10 cellular contexts compared by ENCODE assay signal in genomic region chr5:135031813-135032612, GRCh38. TPM values are rescaled to one million over a fixed set of nuclear protein-coding genes. Genes with fewer than 3 reads are reported as not detected.
DNase-seq lines count a peak whose midpoint lies in the region; ATAC-seq, FAIRE-seq and TF ChIP-seq lines count a peak whose summit lies in the region.
"Had no signal": no experiment of that assay in that cellular context is flagged by ENCODE, and none has a peak within 500 bp of the region (broad histone marks: within the 10 kb centered on the region; RNA-seq: fewer than 3 reads in every experiment).

No MANE protein-coding gene starts in this region.

- H3F3A ChIP-seq in neural progenitor cell (ENCODE audit: low read depth), result peaks cover 51% of the 10 kb centered on the region

- H3K9me3 ChIP-seq in H1 (ENCODE audit: insufficient read depth in 2 of 2, low read depth in 1 of 2, low read length in 1 of 2), result no peaks in the 10 kb centered on the region; a peak in 1 of 4 replicates
- H3K9me3 ChIP-seq in neural progenitor cell (ENCODE audit: low read depth), result no peaks in the 10 kb centered on the region

- CTCF ChIA-PET in H1 (lab: Charles Lee; ENCODE audit: partially characterized antibody), result interaction anchor here (1.0 to 2.0 kb wide), 6 partner anchors 8 to 142 kb away, joined by 3 to 7 read pairs (median 4); partner anchors contain the start of gene PCBD2

- no peak overlapping the region for H4K91ac ChIP-seq in H1 (replicated peaks; ENCODE audit: insufficient read length, low read length)

- no peak for TF ChIP-seq POLR2A in H1 (IDR thresholded peaks at IDR 0.05; ENCODE audit: control extremely low read depth in 1 of 2, low read depth in 2 of 2, low read length in 2 of 2)

- peak overlapping the region; percentile 61 for H3K27ac Mint-ChIP-seq in neural progenitor cell

- TF ChIP-seq CTCF in H1 (IDR thresholded peaks at IDR 0.05; ENCODE audit: control extremely low read depth in 1 of 3, insufficient read depth in 1 of 3, low read depth in 1 of 3, low read length in 3 of 3), result no peak
- TF ChIP-seq CTCF in neural progenitor cell (IDR thresholded peaks at IDR 0.05), result no peak

- WGBS in H1 (ENCODE audit: extremely low coverage in 1 of 2, insufficient coverage in 1 of 2, insufficient read length in 1 of 2, insufficient replicate concordance in 2 of 2, low coverage in 1 of 2, low lambda C conversion rate in 2 of 2, missing lambda C conversion rate in 1 of 2), 2 experiments, result 7% methylated on average over 12 of the region's 12 CpGs; no CpG with 5 or more reads in 1 of the 2 experiments

- H3K56ac ChIP-seq in H1 (replicated peaks; ENCODE audit: insufficient read length, low read depth, low read length), result no peak overlapping the region

- no peak overlapping the region for H2BK120ac ChIP-seq in H1 (replicated peaks; ENCODE audit: low read depth, low read length)

- H3K79me2 ChIP-seq in H1 (ENCODE audit: control insufficient read depth in 1 of 2, insufficient read depth in 2 of 2, low read length in 2 of 2) (no peaks in the 10 kb centered on the region), neural progenitor cell (ENCODE audit: low read depth) (no peaks in the 10 kb centered on the region)

- peak overlapping the region in 1 of 4 experiments; percentile 53; a peak in 2 of 8 replicates for H3K4me3 ChIP-seq in H1 (ENCODE audit: extremely low read depth in 1 of 4, insufficient read depth in 2 of 4, low read depth in 3 of 4, low read length in 4 of 4)
- peak overlapping the region; percentile 40 for H3K4me3 ChIP-seq in neural progenitor cell

- H3K79me1 ChIP-seq in H1 (ENCODE audit: low read depth, low read length), result 0 out of 2 replicates have a peak, but pooled peaks cover 2% of the 10 kb centered on the region

- H2BK20ac ChIP-seq in H1 (ENCODE audit: low read length), result no peak overlapping the region

- H3K4me1 ChIP-seq in H1 (replicated peaks in 1 of 4; ENCODE audit: control insufficient read depth in 3 of 4, insufficient read depth in 4 of 4, low read length in 3 of 4), result peaks cover 0 to 33% (median 28%) of the 10 kb centered on the region in 4 experiments; a peak in 6 of 7 replicates
- peaks cover 24% of the 10 kb centered on the region for H3K4me1 ChIP-seq in neural progenitor cell

- H2AK5ac ChIP-seq in H1 (ENCODE audit: low read depth, low read length), result 0 out of 2 replicates have a peak overlapping the region, but pooled peaks have one; percentile 53

- H2AFZ ChIP-seq in H1 (ENCODE audit: low read length), result no peak overlapping the region
- no peak overlapping the region for H2AFZ ChIP-seq in neural progenitor cell (replicated peaks)

- no peak overlapping the region for H4K5ac ChIP-seq in H1 (ENCODE audit: insufficient read length, low read depth, low read length)

- H2BK5ac ChIP-seq in H1 (ENCODE audit: low read depth, low read length), result no peak overlapping the region

- peaks cover 8% of the 10 kb centered on the region; the same call in 1 of the 2 replicates for H3K23me2 ChIP-seq in H1 (ENCODE audit: low read depth, low read length)

- H3K18ac ChIP-seq in H1 (ENCODE audit: extremely low read depth, low read length), result no peak overlapping the region

- peaks cover 5% of the 10 kb centered on the region for H3K9me3 Mint-ChIP-seq in neural progenitor cell

- POLR2A ChIA-PET in H1 (lab: Charles Lee; ENCODE audit: partially characterized antibody), result interaction anchor here (1.5 to 2.1 kb wide), 2 partner anchors 8 to 13 kb away, joined by 3 to 20 read pairs; no protein-coding TSS in a partner anchor

- H3K4ac ChIP-seq in H1 (replicated peaks; ENCODE audit: insufficient read length, low read depth, low read length), result no peak overlapping the region

- no peak overlapping the region for H2BK12ac ChIP-seq in H1 (ENCODE audit: low read depth, low read length)

- peaks cover 0 to 13% (median 0%) of the 10 kb centered on the region in 4 experiments; a peak in 1 of 8 replicates for H3K36me3 ChIP-seq in H1 (ENCODE audit: control insufficient read depth in 2 of 4, insufficient read depth in 4 of 4, low read length in 3 of 4)
- no peaks in the 10 kb centered on the region for H3K36me3 ChIP-seq in neural progenitor cell

- H3K4me3 Mint-ChIP-seq in neural progenitor cell, result peak overlapping the region; percentile 72

- no peak for TF ChIP-seq EP300 in H1 (IDR thresholded peaks at IDR 0.05; ENCODE audit: borderline replicate concordance in 1 of 2, low read depth in 2 of 2, low read length in 2 of 2)

- DNase-seq in ELF-1 (ENCODE audit: low read depth, low spot score) (peak; percentile 60), NAMALWA (ENCODE audit: low spot score) (peak; percentile 34), H1 (ENCODE audit: low read depth in 1 of 2, low spot score in 2 of 2) (no peak), neural progenitor cell (ENCODE audit: low spot score) (peak; percentile 51), SK-N-DZ (ENCODE audit: low spot score) (no peak)
- DNase-seq: activated CD8-positive, alpha-beta memory T cell treated with anti-CD3 and anti-CD28 coated beads, Interleukin-2, amount 50 U/mL, for 4 hours; NCI-H446 treated with DMSO at 0.1 percent for 48 hours had no signal

- H3K27me3 ChIP-seq in H1 (replicated peaks in 1 of 4; ENCODE audit: control insufficient read depth in 3 of 4, extremely low read depth in 1 of 4, insufficient read depth in 3 of 4, low read length in 3 of 4) (peaks cover 91 to 99% (median 96%) of the 10 kb centered on the region in 4 experiments), neural progenitor cell (peaks cover 100% of the 10 kb centered on the region)

- H3K27ac ChIP-seq in H1 (ENCODE audit: low read depth, low read length) (no peak overlapping the region), neural progenitor cell (no peak overlapping the region)

- peaks cover 77% of the 10 kb centered on the region for H3K27me3 Mint-ChIP-seq in neural progenitor cell (ENCODE audit: insufficient read depth, low read depth)

- H3K4me1 Mint-ChIP-seq in neural progenitor cell, result peaks cover 25% of the 10 kb centered on the region

- H3K9ac ChIP-seq in H1 (replicated peaks in 1 of 4; ENCODE audit: extremely low read depth in 1 of 4, low read depth in 3 of 4, low read length in 3 of 4) (no peak overlapping the region), neural progenitor cell (no peak overlapping the region)

- H4K20me1 ChIP-seq in H1 (replicated peaks in 1 of 2; ENCODE audit: control insufficient read depth in 1 of 2, insufficient read depth in 2 of 2, low read length in 2 of 2), result peaks cover 21 to 54% of the 10 kb centered on the region in 2 experiments
- H4K20me1 ChIP-seq in neural progenitor cell (ENCODE audit: low read depth), result peaks cover 88% of the 10 kb centered on the region

- ATAC-seq in GM21528 (IDR thresholded peaks at IDR 0.05; ENCODE audit: low FRiP score, unreplicated experiment) (no peak), HG03045 (IDR thresholded peaks at IDR 0.05; ENCODE audit: unreplicated experiment) (no peak), HG03432 (IDR thresholded peaks at IDR 0.05; ENCODE audit: unreplicated experiment) (no peak)

- FAIRE-seq in H1 (lab: Jason Lieb, UNC), result no peak

- H2BK15ac ChIP-seq in H1 (ENCODE audit: low read length), result no peak overlapping the region

- no peak for TF ChIP-seq RAD21 in H1 (IDR thresholded peaks at IDR 0.05 in 1 of 2, conservative IDR thresholded peaks at IDR 0.05 in 1 of 2; ENCODE audit: low read depth in 2 of 2, low read length in 2 of 2)

- H3K14ac ChIP-seq in H1 (ENCODE audit: insufficient read length), result no peak overlapping the region

- H3K4me2 ChIP-seq in H1 (ENCODE audit: insufficient read depth in 1 of 2, low read depth in 2 of 2, low read length in 2 of 2) (peak overlapping the region; percentile 56 to 68), neural progenitor cell (peak overlapping the region; percentile 85)

- H4K8ac ChIP-seq in H1 (ENCODE audit: extremely low read depth, insufficient read depth, low read length), result no peak overlapping the region

- H3K36me3 Mint-ChIP-seq in neural progenitor cell, result no peaks in the 10 kb centered on the region

- H3K23ac ChIP-seq in H1 (ENCODE audit: insufficient read length), result no peak overlapping the region

TF ChIP-seq in H1, 55 proteins besides CTCF, POLR2A, EP300 and RAD21:
- TF ChIP-seq EZH2 (IDR thresholded peaks at IDR 0.05; ENCODE audit: low read depth, low read length, severe bottlenecking) (peak; percentile 31), SUZ12 (IDR thresholded peaks at IDR 0.05; ENCODE audit: low read length) (peak; percentile 49), TCF12 (IDR thresholded peaks at IDR 0.05; ENCODE audit: low read depth, low read length) (0 out of 2 replicates have a peak, but pooled peaks have one; percentile 7), RNF2 (IDR thresholded peaks at IDR 0.05; ENCODE audit: borderline replicate concordance, low read depth, low read length, missing control alignments, poor library complexity, severe bottlenecking) (peak; percentile 99), CBX8 (IDR thresholded peaks at IDR 0.05; ENCODE audit: borderline replicate concordance, low read depth, low read length) (peak; percentile 73; the same call in 1 of the 2 replicates), CHD1 (IDR thresholded peaks at IDR 0.05; ENCODE audit: low read depth, low read length) (no peak)

RNA-seq across cellular contexts. Expression of gene PITX1, which starts 2.0 kb away (rescaled TPM):
- not detected in 2 replicates for total RNA-seq in H1 (2021; fragmentation: NEBNext Ultra II Directional; extraction: Animal tissue kit (Norgen Biotek cat#: 25700))
- 0.03 and 0.05 TPM in 2 replicates for polyA plus RNA-seq in H1 (2011; rRNA removed)
- polyA plus RNA-seq in H1 (2011; cell fraction: cytosol; rRNA removed), result 0.05 TPM
- 0.06 TPM for polyA plus RNA-seq in H1 (2011; cell fraction: nucleus; rRNA removed)
- not detected in 4 replicates for polyA plus RNA-seq in H1 (2012, experiment 1 of 2)
- polyA plus RNA-seq in H1 (2012, experiment 2 of 2), result not detected
- 0.04 TPM for polyA plus RNA-seq in H1 (2013, experiment 1 of 2)
- 0.06 TPM for polyA plus RNA-seq in H1 (2013, experiment 2 of 2)
- not detected in 2 replicates for polyA minus RNA-seq in H1 (2011; rRNA and poly(A)+ RNA removed)
- 0.88 TPM for polyA minus RNA-seq in H1 (2011; cell fraction: cytosol; rRNA and poly(A)+ RNA removed)
- polyA minus RNA-seq in H1 (2011; cell fraction: nucleus; rRNA and poly(A)+ RNA removed), result 0.70 TPM
- total RNA-seq in neural progenitor cell (ENCODE audit: low replicate concordance), result not detected in 2 replicates
- 0.50 and 0.53 TPM in 2 replicates for polyA plus RNA-seq in SK-N-DZ (2014; cell fraction: cytosol; rRNA removed)
- 0.32 and 1.2 TPM in 2 replicates for polyA plus RNA-seq in SK-N-DZ (2014; cell fraction: nucleus; rRNA removed)

Comparison
In these comparisons a context has a peak if more than half of its experiments do, and no peak if none do; other contexts are left out.
1. DNase-seq: peak in ELF-1 (single experiment), NAMALWA (single experiment) and neural progenitor cell (single experiment); none in H1 (0 of 2) and SK-N-DZ (single experiment).